1 cellular context compared by ENCODE assay signal in the genomic region with DNA sequence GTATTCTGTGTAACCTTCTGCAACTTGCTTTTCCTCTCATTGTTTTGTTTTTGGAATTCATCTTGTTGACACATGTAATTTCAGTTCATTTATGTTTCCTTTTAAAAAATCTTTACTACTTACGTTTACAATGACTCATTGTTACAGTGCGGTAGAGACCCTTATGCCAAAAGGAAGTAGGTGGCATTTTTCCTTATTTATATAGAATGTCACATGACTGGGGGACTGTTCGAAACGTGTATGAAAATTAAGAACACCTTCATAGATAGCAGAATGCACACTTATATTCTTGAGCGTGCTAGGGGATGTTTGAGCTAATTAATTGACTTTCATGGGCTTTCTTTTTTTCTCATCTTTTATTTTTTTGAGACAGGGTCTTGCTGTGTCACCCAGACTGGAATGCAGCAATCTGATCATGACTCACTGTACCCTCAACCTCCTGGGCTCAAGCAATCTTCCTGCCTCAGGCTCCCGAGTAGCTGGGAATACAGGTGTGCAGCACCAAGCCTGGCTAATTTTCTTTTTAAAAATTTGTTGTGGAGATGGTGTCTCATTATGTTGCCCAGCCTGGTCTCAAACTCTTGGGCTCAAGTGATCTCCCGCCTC.
TF ChIP-seq lines count a peak whose summit lies in the region.

No MANE protein-coding gene starts in this region.

TF ChIP-seq in SK-N-SH, 30 proteins besides CTCF, POLR2A, EP300 and RAD21 (continued from another document):
- TF ChIP-seq, protein P1, sequence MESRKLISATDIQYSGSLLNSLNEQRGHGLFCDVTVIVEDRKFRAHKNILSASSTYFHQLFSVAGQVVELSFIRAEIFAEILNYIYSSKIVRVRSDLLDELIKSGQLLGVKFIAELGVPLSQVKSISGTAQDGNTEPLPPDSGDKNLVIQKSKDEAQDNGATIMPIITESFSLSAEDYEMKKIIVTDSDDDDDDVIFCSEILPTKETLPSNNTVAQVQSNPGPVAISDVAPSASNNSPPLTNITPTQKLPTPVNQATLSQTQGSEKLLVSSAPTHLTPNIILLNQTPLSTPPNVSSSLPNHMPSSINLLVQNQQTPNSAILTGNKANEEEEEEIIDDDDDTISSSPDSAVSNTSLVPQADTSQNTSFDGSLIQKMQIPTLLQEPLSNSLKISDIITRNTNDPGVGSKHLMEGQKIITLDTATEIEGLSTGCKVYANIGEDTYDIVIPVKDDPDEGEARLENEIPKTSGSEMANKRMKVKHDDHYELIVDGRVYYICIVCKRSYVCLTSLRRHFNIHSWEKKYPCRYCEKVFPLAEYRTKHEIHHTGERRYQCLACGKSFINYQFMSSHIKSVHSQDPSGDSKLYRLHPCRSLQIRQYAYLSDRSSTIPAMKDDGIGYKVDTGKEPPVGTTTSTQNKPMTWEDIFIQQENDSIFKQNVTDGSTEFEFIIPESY (IDR thresholded peaks at IDR 0.05; ENCODE audit: borderline replicate concordance, low read depth): no peak
- TF ChIP-seq NRF1 (IDR thresholded peaks at IDR 0.05; ENCODE audit: low read depth, low read length): no peak
- no peak for TF ChIP-seq USF1 (IDR thresholded peaks at IDR 0.05; ENCODE audit: borderline replicate concordance, low read depth)
- TF ChIP-seq, protein P2, sequence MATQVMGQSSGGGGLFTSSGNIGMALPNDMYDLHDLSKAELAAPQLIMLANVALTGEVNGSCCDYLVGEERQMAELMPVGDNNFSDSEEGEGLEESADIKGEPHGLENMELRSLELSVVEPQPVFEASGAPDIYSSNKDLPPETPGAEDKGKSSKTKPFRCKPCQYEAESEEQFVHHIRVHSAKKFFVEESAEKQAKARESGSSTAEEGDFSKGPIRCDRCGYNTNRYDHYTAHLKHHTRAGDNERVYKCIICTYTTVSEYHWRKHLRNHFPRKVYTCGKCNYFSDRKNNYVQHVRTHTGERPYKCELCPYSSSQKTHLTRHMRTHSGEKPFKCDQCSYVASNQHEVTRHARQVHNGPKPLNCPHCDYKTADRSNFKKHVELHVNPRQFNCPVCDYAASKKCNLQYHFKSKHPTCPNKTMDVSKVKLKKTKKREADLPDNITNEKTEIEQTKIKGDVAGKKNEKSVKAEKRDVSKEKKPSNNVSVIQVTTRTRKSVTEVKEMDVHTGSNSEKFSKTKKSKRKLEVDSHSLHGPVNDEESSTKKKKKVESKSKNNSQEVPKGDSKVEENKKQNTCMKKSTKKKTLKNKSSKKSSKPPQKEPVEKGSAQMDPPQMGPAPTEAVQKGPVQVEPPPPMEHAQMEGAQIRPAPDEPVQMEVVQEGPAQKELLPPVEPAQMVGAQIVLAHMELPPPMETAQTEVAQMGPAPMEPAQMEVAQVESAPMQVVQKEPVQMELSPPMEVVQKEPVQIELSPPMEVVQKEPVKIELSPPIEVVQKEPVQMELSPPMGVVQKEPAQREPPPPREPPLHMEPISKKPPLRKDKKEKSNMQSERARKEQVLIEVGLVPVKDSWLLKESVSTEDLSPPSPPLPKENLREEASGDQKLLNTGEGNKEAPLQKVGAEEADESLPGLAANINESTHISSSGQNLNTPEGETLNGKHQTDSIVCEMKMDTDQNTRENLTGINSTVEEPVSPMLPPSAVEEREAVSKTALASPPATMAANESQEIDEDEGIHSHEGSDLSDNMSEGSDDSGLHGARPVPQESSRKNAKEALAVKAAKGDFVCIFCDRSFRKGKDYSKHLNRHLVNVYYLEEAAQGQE (IDR thresholded peaks at IDR 0.05; ENCODE audit: low read depth, low read length): no peak
- TF ChIP-seq CHD2 (IDR thresholded peaks at IDR 0.05; ENCODE audit: low read length, partially characterized antibody): no peak
- no peak for TF ChIP-seq EZH2phosphoT487 (IDR thresholded peaks at IDR 0.05; ENCODE audit: borderline replicate concordance, low read depth)
TF ChIP-seq in SK-N-SH: peak in this region for 0.
